In the genomic region with DNA sequence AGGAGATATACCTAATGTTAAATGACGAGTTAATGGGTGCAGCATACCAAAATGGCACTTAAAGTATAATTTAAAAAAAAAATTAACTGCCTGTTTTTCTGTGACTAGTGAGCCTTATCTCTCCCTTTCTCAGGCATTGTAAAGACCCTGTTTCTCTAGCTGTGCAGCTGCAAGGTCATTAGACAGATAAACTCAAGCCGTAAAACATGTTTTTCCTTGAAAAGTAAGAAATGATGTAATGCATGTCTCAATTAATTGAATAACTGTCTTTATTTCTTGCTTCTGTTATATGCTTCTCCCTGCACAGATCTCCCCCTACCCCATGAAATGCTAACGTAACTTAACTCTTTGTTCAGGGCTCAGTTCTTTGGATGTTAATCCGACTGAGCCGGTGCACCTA, we compare ENCODE assay signal across 1 cellular context.
A peak's percentile ranks its signal among the peaks of the same experiment; 100 is the strongest.
TF ChIP-seq lines count a peak whose summit lies in the region.

No MANE protein-coding gene starts in this region.

TF ChIP-seq in K562, 482 proteins besides CTCF, POLR2A, EP300 and RAD21 (continued from another document):
- TF ChIP-seq, protein P1, sequence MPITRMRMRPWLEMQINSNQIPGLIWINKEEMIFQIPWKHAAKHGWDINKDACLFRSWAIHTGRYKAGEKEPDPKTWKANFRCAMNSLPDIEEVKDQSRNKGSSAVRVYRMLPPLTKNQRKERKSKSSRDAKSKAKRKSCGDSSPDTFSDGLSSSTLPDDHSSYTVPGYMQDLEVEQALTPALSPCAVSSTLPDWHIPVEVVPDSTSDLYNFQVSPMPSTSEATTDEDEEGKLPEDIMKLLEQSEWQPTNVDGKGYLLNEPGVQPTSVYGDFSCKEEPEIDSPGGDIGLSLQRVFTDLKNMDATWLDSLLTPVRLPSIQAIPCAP (CRISPR knock-in tag; IDR thresholded peaks at IDR 0.05; ENCODE audit: borderline replicate concordance) = no peak
- TF ChIP-seq SOX6 (IDR thresholded peaks at IDR 0.05) (0 out of 2 replicates have a peak, but pooled peaks have one; percentile 25), KAT2B (IDR thresholded peaks at IDR 0.05; ENCODE audit: low read depth, low read length) (no peak), ZNF785 (CRISPR knock-in tag; IDR thresholded peaks at IDR 0.05) (no peak), THRAP3 (IDR thresholded peaks at IDR 0.05; ENCODE audit: borderline replicate concordance) (no peak), ZNF407 (IDR thresholded peaks at IDR 0.05; ENCODE audit: low read depth) (no peak), C11orf30 (IDR thresholded peaks at IDR 0.05; ENCODE audit: low read depth) (no peak), TAL1 (IDR thresholded peaks at IDR 0.05) (peak; percentile 53; the same call in 1 of the 2 replicates), ZBTB2 (IDR thresholded peaks at IDR 0.05) (no peak), ZNF24 (IDR thresholded peaks at IDR 0.05) (no peak), ZNF766 (CRISPR knock-in tag; conservative IDR thresholded peaks at IDR 0.05) (no peak), TCF3 (CRISPR knock-in tag; IDR thresholded peaks at IDR 0.05) (peak; percentile 69), ATF7 (IDR thresholded peaks at IDR 0.05) (peak; percentile 62), GATA2 (CRISPR knock-in tag; IDR thresholded peaks at IDR 0.05) (peak; percentile 33; the same call in 1 of the 2 replicates), DIDO1 (tag; IDR thresholded peaks at IDR 0.05; ENCODE audit: low read depth) (no peak), FOS (IDR thresholded peaks at IDR 0.05; ENCODE audit: extremely low read depth, insufficient read length) (no peak), POLR2AphosphoS2 (IDR thresholded peaks at IDR 0.05; ENCODE audit: low read length) (no peak), ZBTB1 (CRISPR knock-in tag; IDR thresholded peaks at IDR 0.05; ENCODE audit: borderline replicate concordance, low read depth) (no peak), ZC3H8 (IDR thresholded peaks at IDR 0.05) (no peak), MCM2 (IDR thresholded peaks at IDR 0.05; ENCODE audit: low read depth) (no peak), ESRRB (CRISPR knock-in tag; IDR thresholded peaks at IDR 0.05; ENCODE audit: borderline replicate concordance) (no peak), EP400 (IDR thresholded peaks at IDR 0.05) (no peak), STAT5A (IDR thresholded peaks at IDR 0.05; ENCODE audit: borderline replicate concordance, low read length) (0 out of 2 replicates have a peak, but pooled peaks have one; percentile 13), ZNF699 (CRISPR knock-in tag; IDR thresholded peaks at IDR 0.05; ENCODE audit: insufficient replicate concordance) (no peak), RBM22 (IDR thresholded peaks at IDR 0.05; ENCODE audit: low read depth, low read length, poor library complexity, severe bottlenecking) (no peak), MAFK (IDR thresholded peaks at IDR 0.05; ENCODE audit: low read length) (no peak), TRIM25 (IDR thresholded peaks at IDR 0.05; ENCODE audit: borderline replicate concordance) (no peak), ZNF12 (CRISPR knock-in tag; IDR thresholded peaks at IDR 0.05) (no peak), SRSF7 (optimal IDR thresholded peaks at IDR 0.05; ENCODE audit: low read depth, low read length) (no peak), HDAC8 (tag; IDR thresholded peaks at IDR 0.05) (no peak), DPF2 (IDR thresholded peaks at IDR 0.05) (peak; percentile 26; the same call in 1 of the 2 replicates), TEAD4 (IDR thresholded peaks at IDR 0.05; ENCODE audit: low read length) (0 out of 2 replicates have a peak, but pooled peaks have one; percentile 33), TEAD4 (CRISPR knock-in tag; IDR thresholded peaks at IDR 0.05; ENCODE audit: borderline replicate concordance) (no peak), DDX20 (tag; IDR thresholded peaks at IDR 0.05; ENCODE audit: low read depth) (no peak), NRF1 (conservative IDR thresholded peaks at IDR 0.05 in 1 of 2, IDR thresholded peaks at IDR 0.05 in 1 of 2) (no peak), KDM2B (CRISPR knock-in tag; IDR thresholded peaks at IDR 0.05) (no peak), ZNF184 (CRISPR knock-in tag; IDR thresholded peaks at IDR 0.05) (no peak), U2AF1 (optimal IDR thresholded peaks at IDR 0.05; ENCODE audit: low read depth, low read length) (no peak), SMAD3 (CRISPR knock-in tag; conservative IDR thresholded peaks at IDR 0.05) (no peak)
- TF ChIP-seq, protein P2, sequence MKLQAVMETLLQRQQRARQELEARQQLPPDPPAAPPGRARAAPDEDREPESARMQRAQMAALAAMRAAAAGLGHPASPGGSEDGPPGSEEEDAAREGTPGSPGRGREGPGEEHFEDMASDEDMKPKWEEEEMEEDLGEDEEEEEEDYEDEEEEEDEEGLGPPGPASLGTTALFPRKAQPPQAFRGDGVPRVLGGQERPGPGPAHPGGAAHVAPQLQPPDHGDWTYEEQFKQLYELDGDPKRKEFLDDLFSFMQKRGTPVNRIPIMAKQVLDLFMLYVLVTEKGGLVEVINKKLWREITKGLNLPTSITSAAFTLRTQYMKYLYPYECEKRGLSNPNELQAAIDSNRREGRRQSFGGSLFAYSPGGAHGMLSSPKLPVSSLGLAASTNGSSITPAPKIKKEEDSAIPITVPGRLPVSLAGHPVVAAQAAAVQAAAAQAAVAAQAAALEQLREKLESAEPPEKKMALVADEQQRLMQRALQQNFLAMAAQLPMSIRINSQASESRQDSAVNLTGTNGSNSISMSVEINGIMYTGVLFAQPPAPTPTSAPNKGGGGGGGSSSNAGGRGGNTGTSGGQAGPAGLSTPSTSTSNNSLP (IDR thresholded peaks at IDR 0.05; ENCODE audit: borderline replicate concordance, low read depth, low read length) = no peak
- TF ChIP-seq, protein P3, sequence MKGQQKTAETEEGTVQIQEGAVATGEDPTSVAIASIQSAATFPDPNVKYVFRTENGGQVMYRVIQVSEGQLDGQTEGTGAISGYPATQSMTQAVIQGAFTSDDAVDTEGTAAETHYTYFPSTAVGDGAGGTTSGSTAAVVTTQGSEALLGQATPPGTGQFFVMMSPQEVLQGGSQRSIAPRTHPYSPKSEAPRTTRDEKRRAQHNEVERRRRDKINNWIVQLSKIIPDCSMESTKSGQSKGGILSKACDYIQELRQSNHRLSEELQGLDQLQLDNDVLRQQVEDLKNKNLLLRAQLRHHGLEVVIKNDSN (CRISPR knock-in tag; IDR thresholded peaks at IDR 0.05) = no peak
- TF ChIP-seq, protein P4, sequence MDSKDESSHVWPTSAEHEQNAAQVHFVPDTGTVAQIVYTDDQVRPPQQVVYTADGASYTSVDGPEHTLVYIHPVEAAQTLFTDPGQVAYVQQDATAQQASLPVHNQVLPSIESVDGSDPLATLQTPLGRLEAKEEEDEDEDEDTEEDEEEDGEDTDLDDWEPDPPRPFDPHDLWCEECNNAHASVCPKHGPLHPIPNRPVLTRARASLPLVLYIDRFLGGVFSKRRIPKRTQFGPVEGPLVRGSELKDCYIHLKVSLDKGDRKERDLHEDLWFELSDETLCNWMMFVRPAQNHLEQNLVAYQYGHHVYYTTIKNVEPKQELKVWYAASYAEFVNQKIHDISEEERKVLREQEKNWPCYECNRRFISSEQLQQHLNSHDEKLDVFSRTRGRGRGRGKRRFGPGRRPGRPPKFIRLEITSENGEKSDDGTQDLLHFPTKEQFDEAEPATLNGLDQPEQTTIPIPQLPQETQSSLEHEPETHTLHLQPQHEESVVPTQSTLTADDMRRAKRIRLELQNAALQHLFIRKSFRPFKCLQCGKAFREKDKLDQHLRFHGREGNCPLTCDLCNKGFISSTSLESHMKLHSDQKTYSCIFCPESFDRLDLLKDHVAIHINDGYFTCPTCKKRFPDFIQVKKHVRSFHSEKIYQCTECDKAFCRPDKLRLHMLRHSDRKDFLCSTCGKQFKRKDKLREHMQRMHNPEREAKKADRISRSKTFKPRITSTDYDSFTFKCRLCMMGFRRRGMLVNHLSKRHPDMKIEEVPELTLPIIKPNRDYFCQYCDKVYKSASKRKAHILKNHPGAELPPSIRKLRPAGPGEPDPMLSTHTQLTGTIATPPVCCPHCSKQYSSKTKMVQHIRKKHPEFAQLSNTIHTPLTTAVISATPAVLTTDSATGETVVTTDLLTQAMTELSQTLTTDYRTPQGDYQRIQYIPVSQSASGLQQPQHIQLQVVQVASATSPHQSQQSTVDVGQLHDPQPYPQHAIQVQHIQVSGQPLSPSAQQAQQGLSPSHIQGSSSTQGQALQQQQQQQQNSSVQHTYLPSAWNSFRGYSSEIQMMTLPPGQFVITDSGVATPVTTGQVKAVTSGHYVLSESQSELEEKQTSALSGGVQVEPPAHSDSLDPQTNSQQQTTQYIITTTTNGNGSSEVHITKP (IDR thresholded peaks at IDR 0.05; ENCODE audit: partially characterized antibody) = no peak
